Comparison of ENCODE assay signal across 20 cellular contexts in the genomic region with DNA sequence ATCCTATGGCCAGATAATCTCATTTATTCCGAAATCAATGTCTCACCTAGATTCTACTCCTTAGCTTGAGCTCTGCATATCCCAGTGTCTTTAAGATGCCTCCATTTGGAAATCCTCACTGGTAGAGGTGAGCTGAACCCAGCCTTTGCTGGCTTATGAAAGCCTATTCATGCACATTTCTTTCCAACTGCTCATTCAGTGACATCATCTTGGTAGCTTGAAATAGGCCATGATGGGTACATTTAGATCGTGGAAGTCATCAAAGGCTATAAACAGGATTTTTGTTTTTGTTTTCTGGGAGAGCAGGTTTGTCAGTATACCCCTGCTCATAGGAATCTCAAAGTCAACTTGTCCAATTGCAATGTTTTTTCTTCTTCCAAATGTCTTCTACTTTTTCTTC. TPM values are rescaled to one million over a fixed set of nuclear protein-coding genes. Genes with fewer than 3 reads are reported as not detected.
"Had no signal": no experiment of that assay in that cellular context is flagged by ENCODE, and none has a peak within 500 bp of the region (broad histone marks: within the 10 kb centered on the region; RNA-seq: fewer than 3 reads in every experiment).

No MANE protein-coding gene starts in this region.

- H3K4me3 Mint-ChIP-seq: activated CD8-positive, alpha-beta memory T cell treated with anti-CD3 and anti-CD28 coated beads, Interleukin-2, amount 10 ng/mL, durations not matched to agents 7 days and 5 days; activated naive CD8-positive, alpha-beta T cell; activated T-cell treated with anti-CD3 and anti-CD28 coated beads, Interleukin-2, amount 50 U/mL, for 24 hours; natural killer cell treated with Interleukin-12 subunit alpha and Interleukin-12 subunit beta and Interleukin-15 and Interleukin-18, amount 100 ng/mL, for 72 hours had no signal

- H3K4me3 ChIP-seq: cardiac muscle cell, coronary artery, suprapubic skin, upper lobe of right lung had no signal

- H3K36me3 ChIP-seq: cardiac muscle cell, suprapubic skin, upper lobe of right lung had no signal

- H3K27me3 ChIP-seq: cardiac muscle cell, suprapubic skin, upper lobe of right lung had no signal

- H3K4me1 Mint-ChIP-seq: activated CD8-positive, alpha-beta memory T cell treated with anti-CD3 and anti-CD28 coated beads, Interleukin-2, amount 10 ng/mL, durations not matched to agents 7 days and 5 days had no signal

- H3K36me3 Mint-ChIP-seq: activated CD8-positive, alpha-beta memory T cell treated with anti-CD3 and anti-CD28 coated beads, Interleukin-2, amount 10 ng/mL, durations not matched to agents 7 days and 5 days; activated naive CD8-positive, alpha-beta T cell; natural killer cell treated with Interleukin-12 subunit alpha and Interleukin-12 subunit beta and Interleukin-15 and Interleukin-18, amount 100 ng/mL, for 72 hours had no signal

- H3K27me3 Mint-ChIP-seq: activated naive CD8-positive, alpha-beta T cell; activated T-cell treated with anti-CD3 and anti-CD28 coated beads, Interleukin-2, amount 50 U/mL, for 24 hours had no signal

- H3K27ac Mint-ChIP-seq: activated CD8-positive, alpha-beta memory T cell treated with anti-CD3 and anti-CD28 coated beads, Interleukin-2, amount 10 ng/mL, durations not matched to agents 7 days and 5 days; activated naive CD8-positive, alpha-beta T cell; activated T-cell treated with anti-CD3 and anti-CD28 coated beads, Interleukin-2, amount 50 U/mL, for 24 hours; natural killer cell treated with Interleukin-12 subunit alpha and Interleukin-12 subunit beta and Interleukin-15 and Interleukin-18, amount 100 ng/mL, for 72 hours had no signal

- H3K4me1 ChIP-seq: suprapubic skin, upper lobe of right lung had no signal

- H3K9me3 Mint-ChIP-seq: activated T-cell treated with anti-CD3 and anti-CD28 coated beads, Interleukin-2, amount 50 U/mL, for 24 hours; natural killer cell treated with Interleukin-12 subunit alpha and Interleukin-12 subunit beta and Interleukin-15 and Interleukin-18, amount 100 ng/mL, for 72 hours had no signal

- H3K27ac ChIP-seq: cardiac muscle cell, coronary artery, suprapubic skin, upper lobe of right lung had no signal

- ATAC-seq: activated CD8-positive, alpha-beta memory T cell treated with anti-CD3 and anti-CD28 coated beads, Interleukin-2, amount 10 ng/mL, durations not matched to agents 7 days and 5 days; natural killer cell treated with Interleukin-12 subunit alpha and Interleukin-12 subunit beta and Interleukin-15 and Interleukin-18, amount 100 ng/mL, for 72 hours; stimulated activated naive CD8-positive, alpha-beta T cell treated with anti-CD3 and anti-CD28 coated beads, Interleukin-15, Interleukin-2, amounts not matched to agents 100 U/mL and 50 U/mL, for 24 hours; upper lobe of right lung had no signal

- H3K9me3 ChIP-seq: suprapubic skin, upper lobe of right lung had no signal

- DNase-seq: activated CD4-positive, alpha-beta T cell treated with anti-CD3 and anti-CD28 coated beads for 1 hour; activated CD4-positive, alpha-beta T cell treated with anti-CD3 and anti-CD28 coated beads, Interleukin-2, amount 50 U/mL, for 48 hours; activated CD8-positive, alpha-beta memory T cell treated with anti-CD3 and anti-CD28 coated beads, Interleukin-2, amount 10 ng/mL, durations not matched to agents 7 days and 5 days; activated gamma-delta T cell; activated T-cell treated with anti-CD3 and anti-CD28 coated beads, Interleukin-2, amount 50 U/mL, for 24 hours; anterior cingulate cortex; effector CD8-positive, alpha-beta T cell; occipital lobe; stimulated activated CD4-positive, alpha-beta T cell treated with anti-CD3 and anti-CD28 coated beads, Interleukin-2, amount 100 ng/mL, for 48 hours; stimulated activated naive CD8-positive, alpha-beta T cell treated with anti-CD3 and anti-CD28 coated beads, Interleukin-15, Interleukin-2, amounts not matched to agents 100 U/mL and 50 U/mL, for 24 hours; upper lobe of right lung had no signal

RNA-seq across cellular contexts. Expression of a gene that starts 6.0 kb away (rescaled TPM):
- total RNA-seq: activated CD8-positive, alpha-beta memory T cell treated with anti-CD3 and anti-CD28 coated beads, Interleukin-2, amount 10 ng/mL, durations not matched to agents 7 days and 5 days; cardiac muscle cell; epithelial cell of proximal tubule; lung microvascular endothelial cell; mucosa of gallbladder; natural killer cell treated with Interleukin-12 subunit alpha and Interleukin-12 subunit beta and Interleukin-15 and Interleukin-18, amount 100 ng/mL, for 72 hours; occipital lobe; pulmonary artery endothelial cell; suprapubic skin; upper lobe of right lung had no signal
- polyA plus RNA-seq: cardiac muscle cell had no signal

RNA-seq across cellular contexts. Expression of a gene that starts 41.9 kb away (rescaled TPM):
- total RNA-seq: activated CD8-positive, alpha-beta memory T cell treated with anti-CD3 and anti-CD28 coated beads, Interleukin-2, amount 10 ng/mL, durations not matched to agents 7 days and 5 days; cardiac muscle cell; epithelial cell of proximal tubule; lung microvascular endothelial cell; mucosa of gallbladder; natural killer cell treated with Interleukin-12 subunit alpha and Interleukin-12 subunit beta and Interleukin-15 and Interleukin-18, amount 100 ng/mL, for 72 hours; occipital lobe; pulmonary artery endothelial cell; suprapubic skin; upper lobe of right lung had no signal
- polyA plus RNA-seq: cardiac muscle cell had no signal
